8 cellular contexts compared by ENCODE assay signal in genomic region chr10:51699475-51700227, GRCh38. TPM values are rescaled to one million over a fixed set of nuclear protein-coding genes. Genes with fewer than 3 reads are reported as not detected.
DNase-seq lines count a peak whose midpoint lies in the region; ATAC-seq and TF ChIP-seq lines count a peak whose summit lies in the region.

Gene CSTF2T (minus strand): TSS chr10:51699595. CDS start chr10:51699549, 46 bp downstream.

- ATAC-seq in HG02588 (IDR thresholded peaks at IDR 0.05; ENCODE audit: unreplicated experiment): peak; percentile 88
- ATAC-seq in activated naive CD4-positive, alpha-beta T cell treated with anti-CD3 and anti-CD28 coated beads, Interleukin-2, amount 50 U/mL, for 72 hours: peak; percentile 88 to 95
- peak; percentile 87 for ATAC-seq in omental fat pad (ENCODE audit: low FRiP score)

- peaks cover 18% of the 10 kb centered on the region for H3K4me1 ChIP-seq in testis

- intact Hi-C loops in testis (cut with DNase I; ENCODE audit: low total_unique reads): no loop called here

- H3K9me3 ChIP-seq in testis: no peaks in the 10 kb centered on the region

- H3K27ac ChIP-seq in testis: peak within 1 kb of the TSS; percentile 95 to 98

- H3K9me3 Mint-ChIP-seq in activated naive CD4-positive, alpha-beta T cell treated with anti-CD3 and anti-CD28 coated beads, Interleukin-2, amount 50 U/mL, for 72 hours: no peaks in the 10 kb centered on the region

- H3K27ac Mint-ChIP-seq in activated naive CD4-positive, alpha-beta T cell treated with anti-CD3 and anti-CD28 coated beads, Interleukin-2, amount 50 U/mL, for 72 hours: peak within 1 kb of the TSS; percentile 98 to 100

- H3K36me3 ChIP-seq in GM06990 (ENCODE audit: control insufficient read depth, insufficient read depth, low read length) (peaks cover 4% of the 10 kb centered on the region), testis (ENCODE audit: low read depth, missing control alignments) (no peaks in the 10 kb centered on the region)

- WGBS in testis, 2 donors: 0% methylated on average over 31 to 45 of the region's 45 CpGs

- peak; percentile 82 for DNase-seq in GM06990 (ENCODE audit: extremely low read depth, insufficient read length)
- DNase-seq in NCI-H1092 (lab: John Stamatoyannopoulos, UW): peak; percentile 85
- DNase-seq in SKM-1 (lab: John Stamatoyannopoulos, UW; ENCODE audit: unreplicated experiment): peak; percentile 84
- DNase-seq in activated naive CD4-positive, alpha-beta T cell treated with anti-CD3 and anti-CD28 coated beads, Interleukin-2, amount 50 U/mL, for 72 hours (ENCODE audit: low spot score in 2 of 2): peak; percentile 85 to 92
- peak; percentile 91 for DNase-seq in glomerular visceral epithelial cell (ENCODE audit: extremely low spot score)
- DNase-seq in omental fat pad (ENCODE audit: low spot score): peak; percentile 67
- DNase-seq in testis: peak; percentile 93

- TF ChIP-seq CTCF in GM06990 (IDR thresholded peaks at IDR 0.05; ENCODE audit: insufficient read depth, low read length, poor library complexity, severe bottlenecking): no peak
- no peak for TF ChIP-seq CTCF in omental fat pad (IDR thresholded peaks at IDR 0.05)
- TF ChIP-seq CTCF in testis (IDR thresholded peaks at IDR 0.05): no peak

- TF ChIP-seq POLR2A in testis (IDR thresholded peaks at IDR 0.05): no peak

- peak within 1 kb of the TSS; percentile 89 for H3K4me3 ChIP-seq in GM06990 (replicated peaks; ENCODE audit: low read depth, low read length)
- H3K4me3 ChIP-seq in testis: peak within 1 kb of the TSS; percentile 75 to 86

- H3K27me3 ChIP-seq in GM06990 (replicated peaks; ENCODE audit: control insufficient read depth, insufficient read depth, low read length) (no peaks in the 10 kb centered on the region), testis (no peaks in the 10 kb centered on the region)

- H3K36me3 Mint-ChIP-seq in activated naive CD4-positive, alpha-beta T cell treated with anti-CD3 and anti-CD28 coated beads, Interleukin-2, amount 50 U/mL, for 72 hours: peaks cover 33 to 38% of the 10 kb centered on the region in 2 donors

RNA-seq across cellular contexts. Expression of gene CSTF2T, which starts in this region (rescaled TPM):
- 10 to 100 TPM; 19.8 to 31.9 TPM for total RNA-seq in activated naive CD4-positive, alpha-beta T cell treated with anti-CD3 and anti-CD28 coated beads, Interleukin-2, amount 50 U/mL, for 72 hours
- total RNA-seq in omental fat pad: 10 to 100 TPM; 16.9 to 33.7 (median 23.4) TPM
- total RNA-seq in testis: 10 to 100 TPM; 15.6 to 19.0 TPM
- 21.8 TPM for polyA plus RNA-seq in testis (ENCODE audit: insufficient read depth, low read depth, low replicate concordance)

Comparison
In these comparisons a context has a peak if more than half of its experiments do, and no peak if none do; other contexts are left out.
1. Peak in every context shown above with its lines: DNase-seq, ATAC-seq, H3K4me3 ChIP-seq and H3K27ac ChIP-seq.